Comparison of ENCODE assay signal across 10 cellular contexts in genomic region chr12:52126605-52127578, GRCh38. TPM values are rescaled to one million over a fixed set of nuclear protein-coding genes. Genes with fewer than 3 reads are reported as not detected.
DNase-seq lines count a peak whose midpoint lies in the region; ATAC-seq and TF ChIP-seq lines count a peak whose summit lies in the region.
"Had no signal": no experiment of that assay in that cellular context is flagged by ENCODE, and none has a peak within 500 bp of the region (broad histone marks: within the 10 kb centered on the region; RNA-seq: fewer than 3 reads in every experiment).

No MANE protein-coding gene starts in this region.

- no peaks in the 10 kb centered on the region for H3K9me3 Mint-ChIP-seq in endodermal cell

- H3K27me3 Mint-ChIP-seq in endodermal cell (ENCODE audit: insufficient read depth), result peaks cover 3% of the 10 kb centered on the region

- no peaks in the 10 kb centered on the region for H3K36me3 Mint-ChIP-seq in endodermal cell (ENCODE audit: low read depth)

- H3K9me1 ChIP-seq in IMR-90 (ENCODE audit: insufficient read depth, low read length), result no peaks in the 10 kb centered on the region; the same call in 1 of the 2 replicates

- H4K20me1 ChIP-seq in IMR-90 (ENCODE audit: insufficient read depth, low read length), result no peaks in the 10 kb centered on the region

- TF ChIP-seq CTCF in IMR-90 (conservative IDR thresholded peaks at IDR 0.05; ENCODE audit: low read depth, low read length) (no peak), endodermal cell (conservative IDR thresholded peaks at IDR 0.05) (peak; percentile 24), right lobe of liver (IDR thresholded peaks at IDR 0.05) (no peak)

- WGBS in IMR-90 (ENCODE audit: extremely low coverage in 2 of 2, insufficient read length in 1 of 2), 2 experiments, result 77% methylated on average over 11 of the region's 21 CpGs; no CpG with 5 or more reads in 1 of the 2 experiments
- 88 to 93% methylated on average over 14 to 21 of the region's 21 CpGs for WGBS in endodermal cell (ENCODE audit: insufficient coverage in 1 of 2, insufficient read length in 1 of 2), 2 experiments
- 51% methylated on average over 12 of the region's 21 CpGs for WGBS in right lobe of liver (ENCODE audit: insufficient coverage, low coverage, low lambda C conversion rate, missing lambda C conversion rate)

- H3K56ac ChIP-seq in IMR-90 (ENCODE audit: extremely low read depth, insufficient read depth, low read length), result no peak overlapping the region

- intact Hi-C loops in IMR-90 (cut with micrococcal nuclease), result no loop called here
- intact Hi-C loops in right lobe of liver (cut with DNase I), result no loop called here

- H4K8ac ChIP-seq in IMR-90 (ENCODE audit: low read depth in 2 of 2, low read length in 2 of 2), result peak overlapping the region in 1 of 2 experiments; percentile 32; a peak in 1 of 4 replicates

- in situ Hi-C loops in IMR-90 (cut with MboI; ENCODE audit: low sequenced_read_pairs), result no loop called here

- H3K9ac ChIP-seq in IMR-90 (ENCODE audit: low read depth, low read length) (no peak overlapping the region), endodermal cell (ENCODE audit: extremely low read depth, low read length, poor library complexity, severe bottlenecking) (no peak overlapping the region)

- H3K4me2 ChIP-seq in IMR-90 (ENCODE audit: low read depth, low read length), result no peak overlapping the region

- H3K4ac ChIP-seq in IMR-90 (ENCODE audit: low read depth, low read length), result no peak overlapping the region

- dilution Hi-C loops in IMR-90 (cut with HindIII; ENCODE audit: low sequenced_read_pairs, unreplicated experiment), result no loop called here

- no peak overlapping the region for H2AFZ ChIP-seq in IMR-90 (replicated peaks; ENCODE audit: low read length, poor library complexity)

- POLR2A ChIA-PET in IMR-90 (lab: Charles Lee; ENCODE audit: unreplicated experiment), result no interaction called here

- H3K4me3 ChIP-seq in IMR-90 (ENCODE audit: insufficient read depth, low read depth, low read length), result no peak overlapping the region
- no peak overlapping the region for H3K4me3 ChIP-seq in endodermal cell (ENCODE audit: low read length)
- H3K4me3 ChIP-seq in right lobe of liver, result no peak overlapping the region

- H3K4me1 Mint-ChIP-seq in endodermal cell, result peaks cover 26% of the 10 kb centered on the region

- no peak overlapping the region for H4K91ac ChIP-seq in IMR-90 (ENCODE audit: insufficient read depth, low read depth, low read length)

- H3K23ac ChIP-seq in IMR-90 (ENCODE audit: low read depth, low read length), result no peak overlapping the region

- DNase-seq in IMR-90 (peak; percentile 39), endodermal cell (peak; percentile 47), right lobe of liver (peak in 1 of 3 donors; percentile 47), ureter (ENCODE audit: low spot score) (peak; percentile 41), globus pallidus (ENCODE audit: low spot score) (no peak), NCI-H1048 (lab: John Stamatoyannopoulos, UW) (no peak)
- DNase-seq: NCI-H510A treated with DMSO at 0.1 percent for 48 hours, occipital lobe had no signal

- ATAC-seq in IMR-90 (ENCODE audit: low read depth) (peak; percentile 64), right lobe of liver (peak; percentile 34 to 73 (median 46)), HG03196 (IDR thresholded peaks at IDR 0.05; ENCODE audit: unreplicated experiment) (no peak)

- no peak overlapping the region for H2BK15ac ChIP-seq in IMR-90 (ENCODE audit: low read depth, low read length)

- H3K27me3 ChIP-seq in IMR-90 (ENCODE audit: control insufficient read depth, insufficient read depth, low read length) (peaks cover 12% of the 10 kb centered on the region), endodermal cell (ENCODE audit: control insufficient read depth, insufficient read depth, low read length, poor library complexity, severe bottlenecking) (no peaks in the 10 kb centered on the region), right lobe of liver (no peaks in the 10 kb centered on the region)

- H3K36me3 ChIP-seq in IMR-90 (ENCODE audit: control insufficient read depth, insufficient read depth, low read length), result no peaks in the 10 kb centered on the region
- no peaks in the 10 kb centered on the region for H3K36me3 ChIP-seq in endodermal cell (ENCODE audit: control insufficient read depth, insufficient read depth, low read length)
- no peaks in the 10 kb centered on the region for H3K36me3 ChIP-seq in right lobe of liver

- no peak overlapping the region for H2AK5ac ChIP-seq in IMR-90 (ENCODE audit: low read depth, low read length)

- TF ChIP-seq POLR2A in IMR-90 (IDR thresholded peaks at IDR 0.05; ENCODE audit: low read depth, low read length) (no peak), right lobe of liver (IDR thresholded peaks at IDR 0.05) (no peak)

- no peak overlapping the region for H3K14ac ChIP-seq in IMR-90 (replicated peaks; ENCODE audit: low read depth, low read length)

- H2BK20ac ChIP-seq in IMR-90 (ENCODE audit: low read depth, low read length), result no peak overlapping the region

- TF ChIP-seq RAD21 in IMR-90 (IDR thresholded peaks at IDR 0.05; ENCODE audit: low read length), result no peak

- H4K5ac ChIP-seq in IMR-90 (ENCODE audit: low read depth, low read length), result peak overlapping the region; percentile 76; the same call in 1 of the 2 replicates

- no TSS peak for BruUV-seq in IMR-90 (replicated peaks; lab: Mats Ljungman, UMichigan)

- H2BK120ac ChIP-seq in IMR-90 (ENCODE audit: low read depth, low read length), result no peak overlapping the region

- H3K27ac ChIP-seq in IMR-90 (ENCODE audit: insufficient read depth, low read length) (no peak overlapping the region), endodermal cell (ENCODE audit: low read depth, low read length) (no peak overlapping the region), right lobe of liver (peak overlapping the region in 2 of 3 donors; percentile 37 to 53)

- H3K27ac Mint-ChIP-seq in endodermal cell, result no peak overlapping the region

- H3K4me3 Mint-ChIP-seq in endodermal cell, result no peak overlapping the region

- no peaks in the 10 kb centered on the region for H3K4me1 ChIP-seq in IMR-90 (ENCODE audit: control insufficient read depth, insufficient read depth, low read length)
- H3K4me1 ChIP-seq in endodermal cell (ENCODE audit: control insufficient read depth, insufficient read depth, low read length), result peaks cover 5% of the 10 kb centered on the region
- H3K4me1 ChIP-seq in right lobe of liver, result peaks cover 0 to 16% (median 7%) of the 10 kb centered on the region in 4 donors

- H2AK9ac ChIP-seq in IMR-90 (replicated peaks; ENCODE audit: low read depth, low read length, poor library complexity), result no peak overlapping the region

- H2BK5ac ChIP-seq in IMR-90 (ENCODE audit: low read depth, low read length, poor library complexity, severe bottlenecking), result no peak overlapping the region

- CTCF ChIA-PET in IMR-90 (lab: Yijun Ruan, JAX), result interaction anchor here (0.6 to 3.1 kb wide), 3 partner anchors 101 to 854 kb away, joined by 3 to 15 read pairs (median 4); no protein-coding TSS in a partner anchor

- no peaks in the 10 kb centered on the region for H3K79me1 ChIP-seq in IMR-90 (ENCODE audit: low read depth in 1 of 2, low read length in 2 of 2)

- 0 out of 2 replicates have a peak overlapping the region, but pooled peaks have one; percentile 17 for H3K18ac ChIP-seq in IMR-90 (ENCODE audit: low read depth, low read length)

- H3K9me3 ChIP-seq in IMR-90 (ENCODE audit: control insufficient read depth, insufficient read depth, low read length), result peaks cover 3% of the 10 kb centered on the region
- no peaks in the 10 kb centered on the region for H3K9me3 ChIP-seq in endodermal cell (ENCODE audit: control insufficient read depth, low read length)
- no peaks in the 10 kb centered on the region for H3K9me3 ChIP-seq in right lobe of liver

TF ChIP-seq in IMR-90, 13 proteins besides CTCF, POLR2A, EP300 and RAD21:
- TF ChIP-seq FOS (IDR thresholded peaks at IDR 0.05; ENCODE audit: low read depth, low read length) (no peak), MXI1 (IDR thresholded peaks at IDR 0.05; ENCODE audit: borderline replicate concordance, low read depth, low read length) (no peak), MAZ (IDR thresholded peaks at IDR 0.05; ENCODE audit: borderline replicate concordance, low read depth, low read length) (no peak), CHD1 (IDR thresholded peaks at IDR 0.05; ENCODE audit: low read depth, low read length) (no peak), BHLHE40 (IDR thresholded peaks at IDR 0.05; ENCODE audit: low read depth, low read length) (no peak), NFE2L2 (IDR thresholded peaks at IDR 0.05; ENCODE audit: low read depth, low read length) (no peak), CEBPB (IDR thresholded peaks at IDR 0.05; ENCODE audit: low read depth, low read length) (no peak), MAFK (IDR thresholded peaks at IDR 0.05; ENCODE audit: low read depth, low read length) (no peak), RCOR1 (IDR thresholded peaks at IDR 0.05; ENCODE audit: insufficient replicate concordance, low read length) (no peak)
- TF ChIP-seq, protein P1, sequence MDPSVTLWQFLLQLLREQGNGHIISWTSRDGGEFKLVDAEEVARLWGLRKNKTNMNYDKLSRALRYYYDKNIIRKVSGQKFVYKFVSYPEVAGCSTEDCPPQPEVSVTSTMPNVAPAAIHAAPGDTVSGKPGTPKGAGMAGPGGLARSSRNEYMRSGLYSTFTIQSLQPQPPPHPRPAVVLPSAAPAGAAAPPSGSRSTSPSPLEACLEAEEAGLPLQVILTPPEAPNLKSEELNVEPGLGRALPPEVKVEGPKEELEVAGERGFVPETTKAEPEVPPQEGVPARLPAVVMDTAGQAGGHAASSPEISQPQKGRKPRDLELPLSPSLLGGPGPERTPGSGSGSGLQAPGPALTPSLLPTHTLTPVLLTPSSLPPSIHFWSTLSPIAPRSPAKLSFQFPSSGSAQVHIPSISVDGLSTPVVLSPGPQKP (IDR thresholded peaks at IDR 0.05; ENCODE audit: borderline replicate concordance, low read depth, low read length), result no peak

RNA-seq across cellular contexts. Expression of gene SMIM41, which starts 47.4 kb away (rescaled TPM):
- total RNA-seq in IMR-90 (2012; rRNA removed) (not detected in 2 replicates), endodermal cell (not detected), right lobe of liver (not detected), ureter (0.78 TPM)
- polyA plus RNA-seq in IMR-90 (2012; rRNA removed), result not detected in 2 replicates
- 0.04 and 0.17 TPM in 2 replicates for polyA plus RNA-seq in IMR-90 (2012; cell fraction: cytosol; rRNA removed)
- polyA plus RNA-seq in IMR-90 (2012; cell fraction: nucleus; rRNA removed; ENCODE audit: low replicate concordance), result 0.14 and 0.45 TPM in 2 replicates
- not detected for polyA plus RNA-seq in endodermal cell (2013, experiment 1 of 2)
- polyA plus RNA-seq in endodermal cell (2013, experiment 2 of 2), result not detected
- total RNA-seq: G401, occipital lobe had no signal

RNA-seq across cellular contexts. Expression of gene ATG101, which starts 57.1 kb away (rescaled TPM):
- total RNA-seq in IMR-90 (2012; rRNA removed) (158 and 167 TPM in 2 replicates), endodermal cell (10 to 100 TPM; 32.1 TPM), right lobe of liver (10 to 100 TPM; 17.4 to 29.7 (median 21.0) TPM), ureter (27.2 TPM)
- polyA plus RNA-seq in IMR-90 (2012; rRNA removed), result 93.9 and 113 TPM in 2 replicates
- 181 and 193 TPM in 2 replicates for polyA plus RNA-seq in IMR-90 (2012; cell fraction: cytosol; rRNA removed)
- 267 and 321 TPM in 2 replicates for polyA plus RNA-seq in IMR-90 (2012; cell fraction: nucleus; rRNA removed; ENCODE audit: low replicate concordance)
- polyA plus RNA-seq in endodermal cell (2013, experiment 1 of 2), result 22.8 TPM
- polyA plus RNA-seq in endodermal cell (2013, experiment 2 of 2), result 18.9 TPM

Comparison
In these comparisons a context has a peak if more than half of its experiments do, and no peak if none do; other contexts are left out.
1. DNase-seq: peak in IMR-90 (single experiment), endodermal cell (single experiment) and ureter (single experiment); none in globus pallidus (single experiment) and NCI-H1048 (single experiment).
2. H3K27ac ChIP-seq: peak in right lobe of liver (2 of 3); none in IMR-90 (single experiment) and endodermal cell (single experiment).